5 cellular contexts compared by ENCODE assay signal in the genomic region with DNA sequence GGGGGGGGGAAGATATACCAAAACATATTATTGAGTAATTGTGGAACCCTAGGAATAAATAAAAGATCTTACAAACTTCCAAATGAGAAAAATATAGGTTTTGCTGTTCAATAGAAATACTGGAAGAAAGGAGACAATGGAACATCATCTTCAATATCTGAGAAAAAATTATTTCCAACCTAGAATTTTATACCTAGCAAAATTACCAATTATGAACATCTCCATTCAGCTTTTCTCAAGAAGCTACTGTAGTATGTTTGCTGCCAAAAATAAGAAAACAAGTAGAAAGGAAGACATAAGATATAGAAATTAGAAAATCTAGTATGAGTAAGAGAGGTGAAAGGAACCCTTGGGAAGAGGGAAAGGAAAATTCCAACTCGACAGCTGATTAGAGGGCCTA.
"Had no signal": no experiment of that assay in that cellular context is flagged by ENCODE, and none has a peak within 500 bp of the region (broad histone marks: within the 10 kb centered on the region; RNA-seq: fewer than 3 reads in every experiment).

No MANE protein-coding gene starts in this region.

- H3K27ac ChIP-seq: HL-60 had no signal

- DNase-seq: IMR-90, KBM-7, KG1 had no signal

- FAIRE-seq: HTR-8/SVneo had no signal
